Comparison of ENCODE assay signal across 8 cellular contexts in genomic region chr15:58934114-58934447, GRCh38. TPM values are rescaled to one million over a fixed set of nuclear protein-coding genes. Genes with fewer than 3 reads are reported as not detected.
DNase-seq lines count a peak whose midpoint lies in the region; ATAC-seq, FAIRE-seq and TF ChIP-seq lines count a peak whose summit lies in the region.

No MANE protein-coding gene starts in this region.

- peak overlapping the region; percentile 98 for H3K27ac ChIP-seq in Panc1 (ENCODE audit: low read length)
- H3K27ac ChIP-seq in neutrophil = peak overlapping the region; percentile 97

- no peaks in the 10 kb centered on the region for H3K9me3 ChIP-seq in Caco-2
- H3K9me3 ChIP-seq in Panc1 (ENCODE audit: control insufficient read depth, insufficient read depth, low read depth, low read length) = no peaks in the 10 kb centered on the region
- H3K9me3 ChIP-seq in neutrophil = no peaks in the 10 kb centered on the region

- H3K4me3 ChIP-seq in Caco-2 (ENCODE audit: low read depth, low read length) = peak overlapping the region; percentile 52
- H3K4me3 ChIP-seq in Panc1 (ENCODE audit: low read depth in 2 of 2, low read length in 2 of 2) = peak overlapping the region; percentile 94 to 98
- H3K4me3 ChIP-seq in neutrophil (ENCODE audit: low read depth in 1 of 2, low read length in 1 of 2) = peak overlapping the region; percentile 78 to 97

- peaks cover 11% of the 10 kb centered on the region for H3K36me3 Mint-ChIP-seq in Caco-2 (ENCODE audit: insufficient read depth, unreplicated experiment)

- H3K27ac Mint-ChIP-seq in Caco-2 (ENCODE audit: unreplicated experiment) = peak overlapping the region; percentile 98

- H3K27me3 ChIP-seq in Caco-2 (replicated peaks; ENCODE audit: control insufficient read depth, insufficient read depth, low read length) (no peaks in the 10 kb centered on the region), Panc1 (ENCODE audit: control insufficient read depth, insufficient read depth, low read length) (no peaks in the 10 kb centered on the region), neutrophil (no peaks in the 10 kb centered on the region)

- H3K4me3 Mint-ChIP-seq in Caco-2 (ENCODE audit: unreplicated experiment) = peak overlapping the region; percentile 91

- CTCF ChIA-PET in Caco-2 (lab: Charles Lee) = no interaction called here
- CTCF ChIA-PET in Panc1 (lab: Charles Lee) = no interaction called here

- no peak for TF ChIP-seq POLR2A in GM12891 (IDR thresholded peaks at IDR 0.05; ENCODE audit: low read depth, low read length)

- intact Hi-C loops in Caco-2 (cut with micrococcal nuclease; ENCODE audit: unreplicated experiment) = loop anchor here (5.0 kb wide), 1 partner anchor 162 kb away; the partner anchor contains the start of gene MINDY2
- intact Hi-C loops in Panc1 (cut with micrococcal nuclease; ENCODE audit: unreplicated experiment) = loop anchor here (5.0 kb wide), 1 partner anchor 162 kb away; the partner anchor contains the start of gene MINDY2

- in situ Hi-C loops in Panc1 (cut with HindIII; ENCODE audit: low pct_unique_long_range_greater_than_20kb, low sequenced_read_pairs) = no loop called here

- BruUV-seq in Caco-2 (replicated peaks; lab: Mats Ljungman, UMichigan) = TSS peak; percentile 85
- BruUV-seq in Panc1 (replicated peaks; lab: Mats Ljungman, UMichigan) = no TSS peak

- ATAC-seq in Panc1 (peak; percentile 57), esophagus mucosa (peak; percentile 44), HG03565 (IDR thresholded peaks at IDR 0.05; ENCODE audit: unreplicated experiment) (no peak)

- no peaks in the 10 kb centered on the region for H3K9me3 Mint-ChIP-seq in Caco-2 (ENCODE audit: unreplicated experiment)

- H3K4me1 ChIP-seq in Caco-2 (peaks cover 12% of the 10 kb centered on the region), Panc1 (ENCODE audit: control insufficient read depth, insufficient read depth, low read length) (peaks cover 15% of the 10 kb centered on the region), neutrophil (ENCODE audit: control insufficient read depth in 1 of 2, insufficient read depth in 1 of 2, low read depth in 1 of 2, low read length in 1 of 2) (peaks cover 30 to 36% of the 10 kb centered on the region in 2 experiments)

- H3K36me3 ChIP-seq in Caco-2 (ENCODE audit: control insufficient read depth, insufficient read depth, low read length) (no peaks in the 10 kb centered on the region), Panc1 (ENCODE audit: control insufficient read depth, insufficient read depth, low read length) (peaks cover 14% of the 10 kb centered on the region), neutrophil (peaks cover 5% of the 10 kb centered on the region)

- H3K4me1 Mint-ChIP-seq in Caco-2 (ENCODE audit: low read depth, unreplicated experiment) = no peaks in the 10 kb centered on the region

- POLR2A ChIA-PET in Caco-2 (lab: Charles Lee) (no interaction called here), Panc1 (lab: Charles Lee) (interaction anchor here (0.6 kb wide), 1 partner anchor 216 kb away, joined by 8 read pairs; no protein-coding TSS in a partner anchor)

- H3K27me3 Mint-ChIP-seq in Caco-2 (ENCODE audit: insufficient read depth, unreplicated experiment) = no peaks in the 10 kb centered on the region

- DNase-seq in Caco-2 (no peak), Panc1 (ENCODE audit: low read depth, low spot score) (no peak), KG1 (lab: John Stamatoyannopoulos, UW) (no peak), GM12891 (ENCODE audit: insufficient read length, low spot score) (no peak)
- no peak for DNase-seq in activated CD4-positive, alpha-beta T cell treated with anti-CD3 and anti-CD28 coated beads, Interleukin-2, amount 50 U/mL, for 48 hours

- TF ChIP-seq CTCF in Caco-2 (IDR thresholded peaks at IDR 0.05; ENCODE audit: insufficient read depth in 1 of 2, low read depth in 1 of 2, low read length in 1 of 2, severe bottlenecking in 1 of 2, unreplicated experiment in 1 of 2) (no peak), Panc1 (IDR thresholded peaks at IDR 0.05) (no peak), neutrophil (IDR thresholded peaks at IDR 0.05) (no peak)

- FAIRE-seq in GM12891 (lab: Jason Lieb, UNC) = no peak

TF ChIP-seq in GM12891, 5 proteins besides CTCF, POLR2A, EP300 and RAD21:
- TF ChIP-seq PAX5 (IDR thresholded peaks at IDR 0.05; ENCODE audit: insufficient read depth, low read length, severe bottlenecking) (no peak), SPI1 (IDR thresholded peaks at IDR 0.05; ENCODE audit: low read depth, low read length) (no peak), POLR2AphosphoS5 (IDR thresholded peaks at IDR 0.05; ENCODE audit: low read depth, low read length) (no peak), POU2F2 (IDR thresholded peaks at IDR 0.05; ENCODE audit: low read depth, low read length) (no peak)

RNA-seq across cellular contexts. Expression of gene SLTM, which starts 0.6 kb away (rescaled TPM):
- 79.5 and 94.0 TPM in 2 replicates for total RNA-seq in Caco-2 (2022)
- 75.7 TPM for total RNA-seq in Panc1 (2021; ENCODE audit: unreplicated experiment)
- polyA plus RNA-seq in Panc1 (2012; ENCODE audit: insufficient read length) = 88.4 TPM
- 53.4 TPM for total RNA-seq in esophagus mucosa
- 61.6 TPM for polyA plus RNA-seq in GM12891 (2012; ENCODE audit: low read depth, missing spikeins)

RNA-seq across cellular contexts. Expression of gene RNF111, which starts 53.4 kb away (rescaled TPM):
- total RNA-seq in Caco-2 (2022) (26.1 and 30.5 TPM in 2 replicates), Panc1 (2021; ENCODE audit: unreplicated experiment) (37.2 TPM), esophagus mucosa (21.0 TPM)
- polyA plus RNA-seq in Panc1 (2012; ENCODE audit: insufficient read length) = 25.8 TPM
- polyA plus RNA-seq in GM12891 (2012; ENCODE audit: low read depth, missing spikeins) = 7.7 TPM
